In genomic region chr3:128616516-128617269, GRCh38 we compare ENCODE assay signal across 7 cellular contexts. TPM values are rescaled to one million over a fixed set of nuclear protein-coding genes. Genes with fewer than 3 reads are reported as not detected.
DNase-seq lines count a peak whose midpoint lies in the region; ATAC-seq and TF ChIP-seq lines count a peak whose summit lies in the region.

No MANE protein-coding gene starts in this region.

- no peak for DNase-seq in GM23338 (ENCODE audit: low spot score)
- DNase-seq in UCSD-AML1 (lab: John Stamatoyannopoulos, UW; ENCODE audit: unreplicated experiment): peak; percentile 96
- no peak for DNase-seq in fibroblast of the aortic adventitia (ENCODE audit: low read depth)
- DNase-seq in spleen: peak; percentile 84
- DNase-seq in NCI-H1694 (lab: John Stamatoyannopoulos, UW): no peak
- DNase-seq in activated CD4-positive, CD25-positive, alpha-beta regulatory T cell (lab: John Stamatoyannopoulos, UW): no peak
- DNase-seq in dermis blood vessel endothelial cell: no peak

- peaks cover 13% of the 10 kb centered on the region for H3K4me1 Mint-ChIP-seq in GM23338

- 42 to 88% (median 69%) methylated on average over 9 to 16 of the region's 16 CpGs for WGBS in spleen, 5 donors

- peak overlapping the region; percentile 89 for H3K4me3 ChIP-seq in GM23338
- H3K4me3 ChIP-seq in fibroblast of the aortic adventitia (ENCODE audit: low read depth, low read length): peak overlapping the region; percentile 88
- peak overlapping the region in 5 of 8 donors; percentile 63 to 88 (median 81) for H3K4me3 ChIP-seq in spleen

- H3K36me3 Mint-ChIP-seq in GM23338 (ENCODE audit: low read depth): peaks cover 32% of the 10 kb centered on the region

- intact Hi-C loops in spleen (cut with DNase I; ENCODE audit: low total_unique reads): loop anchor here (5.0 kb wide), 1 partner anchor 36 kb away; the partner anchor contains the start of gene RPN1

- no peaks in the 10 kb centered on the region for H3K9me3 ChIP-seq in spleen

- H3K4me1 ChIP-seq in GM23338 (ENCODE audit: insufficient read depth) (peaks cover 12% of the 10 kb centered on the region; the same call in 1 of the 2 replicates), spleen (peaks cover 20 to 50% (median 38%) of the 10 kb centered on the region in 6 donors)

- no peak overlapping the region for H3K27ac Mint-ChIP-seq in GM23338

- peaks cover 7% of the 10 kb centered on the region for H3K36me3 ChIP-seq in GM23338 (ENCODE audit: insufficient read depth)
- H3K36me3 ChIP-seq in spleen: peaks cover 0 to 40% (median 26%) of the 10 kb centered on the region in 6 donors

- H3K27me3 ChIP-seq in GM23338 (ENCODE audit: insufficient read depth) (no peaks in the 10 kb centered on the region), spleen (replicated peaks in 1 of 7) (no peaks in the 10 kb centered on the region)

- H3K9me2 ChIP-seq in GM23338 (ENCODE audit: insufficient read depth): no peaks in the 10 kb centered on the region

- H3K27ac ChIP-seq in GM23338 (ENCODE audit: low read depth) (no peak overlapping the region), spleen (peak overlapping the region; percentile 66 to 95 (median 91))

- no peaks in the 10 kb centered on the region; the same call in none of the 2 replicates for H4K20me1 ChIP-seq in GM23338 (replicated peaks; ENCODE audit: insufficient read depth)

- peaks cover 12% of the 10 kb centered on the region; the same call in 1 of the 2 replicates for H3F3A ChIP-seq in GM23338 (replicated peaks; ENCODE audit: low read depth)

- no peak for TF ChIP-seq CTCF in GM23338 (conservative IDR thresholded peaks at IDR 0.05; ENCODE audit: low read depth in 2 of 2)
- no peak for TF ChIP-seq CTCF in fibroblast of the aortic adventitia (IDR thresholded peaks at IDR 0.05; ENCODE audit: insufficient read depth, low read length)
- TF ChIP-seq CTCF in spleen (IDR thresholded peaks at IDR 0.05 in 8 of 11, conservative IDR thresholded peaks at IDR 0.05 in 3 of 11): no peak

- H3K4me2 ChIP-seq in GM23338: peak overlapping the region; percentile 95

- peak overlapping the region; percentile 97 for H3K4me3 Mint-ChIP-seq in GM23338

- no peaks in the 10 kb centered on the region for H3K9me3 Mint-ChIP-seq in GM23338

- ATAC-seq in GM23338: no peak

- no peaks in the 10 kb centered on the region for H3K79me2 ChIP-seq in GM23338 (replicated peaks; ENCODE audit: insufficient read depth)

- TF ChIP-seq POLR2A in spleen (IDR thresholded peaks at IDR 0.05): no peak

- H2AFZ ChIP-seq in GM23338: no peak overlapping the region

- peaks cover 16% of the 10 kb centered on the region for H3K27me3 Mint-ChIP-seq in GM23338 (ENCODE audit: insufficient read depth, low read depth, poor library complexity)

TF ChIP-seq in GM23338, 12 proteins besides CTCF, POLR2A, EP300 and RAD21 (continues in another document):
- TF ChIP-seq ZNF462 (CRISPR knock-in tag; IDR thresholded peaks at IDR 0.05) (no peak), ZNF331 (CRISPR knock-in tag; IDR thresholded peaks at IDR 0.05; ENCODE audit: low read depth) (no peak), REST (IDR thresholded peaks at IDR 0.05; ENCODE audit: unreplicated experiment) (no peak), ETS1 (IDR thresholded peaks at IDR 0.05) (no peak), NANOG (IDR thresholded peaks at IDR 0.05; ENCODE audit: borderline replicate concordance) (no peak)

RNA-seq across cellular contexts. Expression of gene RPN1, which starts 33.9 kb away (rescaled TPM):
- 218 and 231 TPM in 2 replicates for total RNA-seq in GM23338 (2014; rRNA removed; shearing (Covaris generic))
- polyA plus RNA-seq in GM23338 (2016; fragmentation: Nextera tagmentation; extraction: Ambion mirVana) (108 and 111 TPM in 2 replicates), spleen (10 to 100 TPM; 44.9 to 78.1 (median 75.4) TPM)
- total RNA-seq in fibroblast of the aortic adventitia (ENCODE audit: low replicate concordance) (147 and 341 TPM in 2 replicates), spleen (100 to 1,000 TPM; 128 to 263 (median 190) TPM), dermis blood vessel endothelial cell (458 and 572 TPM in 2 replicates)

Comparison
In these comparisons a context has a peak if more than half of its experiments do, and no peak if none do; other contexts are left out.
1. DNase-seq: peak in UCSD-AML1 (single experiment) and spleen (single experiment); none in GM23338 (single experiment), fibroblast of the aortic adventitia (single experiment), NCI-H1694 (single experiment), activated CD4-positive, CD25-positive, alpha-beta regulatory T cell (0 of 4) and dermis blood vessel endothelial cell (single experiment).
2. Peak in every context shown above with its lines, with median percentiles within 50 percentile points of each other: H3K4me3 ChIP-seq.